6 cellular contexts compared by ENCODE assay signal in genomic region chr5:44085083-44085482, GRCh38.
"Had no signal": no experiment of that assay in that cellular context is flagged by ENCODE, and none has a peak within 500 bp of the region (broad histone marks: within the 10 kb centered on the region; RNA-seq: fewer than 3 reads in every experiment).

No MANE protein-coding gene starts in this region.

- DNase-seq: GM23248, GOT3, H9, HCEC 1CT, IMR-90, KBM-7 had no signal

- H3K4me3 Mint-ChIP-seq: H9 had no signal

- H3K9ac ChIP-seq: GM23248 had no signal

- H2AFZ ChIP-seq: GM23248 had no signal

- H3K4me3 ChIP-seq: GM23248 had no signal

- H3K27ac Mint-ChIP-seq: H9 had no signal

- H3K27ac ChIP-seq: GM23248 had no signal
